ENCODE assay signal across 15 cellular contexts in genomic region chr10:97991875-97992274, GRCh38. TPM values are rescaled to one million over a fixed set of nuclear protein-coding genes. Genes with fewer than 3 reads are reported as not detected.
A peak's percentile ranks its signal among the peaks of the same experiment; 100 is the strongest.
DNase-seq lines count a peak whose midpoint lies in the region; ATAC-seq and TF ChIP-seq lines count a peak whose summit lies in the region.
"Had no signal": no experiment of that assay in that cellular context is flagged by ENCODE, and none has a peak within 500 bp of the region (broad histone marks: within the 10 kb centered on the region; RNA-seq: fewer than 3 reads in every experiment).

No MANE protein-coding gene starts in this region.

- H3K27me3 ChIP-seq in liver (ENCODE audit: control insufficient read depth in 4 of 4, insufficient read depth in 4 of 4, low read length in 3 of 4): peaks cover 0 to 5% (median 0%) of the 10 kb centered on the region in 4 donors

- in situ Hi-C loops in Caki2 (cut with HindIII; ENCODE audit: low pct_unique_long_range_greater_than_20kb, low sequenced_read_pairs): no loop called here

- no peaks in the 10 kb centered on the region for H3K36me3 ChIP-seq in liver (ENCODE audit: control insufficient read depth in 4 of 4, insufficient read depth in 3 of 4, low read depth in 1 of 4, low read length in 3 of 4)
- H3K36me3 ChIP-seq: HAP-1 had no signal

- no peak overlapping the region for H3K4me3 ChIP-seq in cardiac fibroblast (replicated peaks in 1 of 2; ENCODE audit: low read depth in 2 of 2, low read length in 2 of 2)
- no peak overlapping the region for H3K4me3 ChIP-seq in liver (ENCODE audit: low read depth in 1 of 3, low read length in 3 of 3)
- H3K4me3 ChIP-seq: HAP-1 had no signal

- TF ChIP-seq CTCF in cardiac fibroblast (IDR thresholded peaks at IDR 0.05; ENCODE audit: low read depth, low read length): no peak
- TF ChIP-seq CTCF in liver (IDR thresholded peaks at IDR 0.05; ENCODE audit: low read depth, low read length, missing input control): no peak

- H3K27ac ChIP-seq in liver (ENCODE audit: low read depth in 1 of 2, low read length in 2 of 2): no peak overlapping the region

- no peak for ATAC-seq in HG03135 (IDR thresholded peaks at IDR 0.05; ENCODE audit: unreplicated experiment)
- ATAC-seq in GM21515 (IDR thresholded peaks at IDR 0.05; ENCODE audit: unreplicated experiment): no peak
- ATAC-seq in HG03521 (IDR thresholded peaks at IDR 0.05; ENCODE audit: unreplicated experiment): no peak
- ATAC-seq: activated T-cell treated with anti-CD3 and anti-CD28 coated beads, Interleukin-2, amount 50 U/mL, for 72 hours had no signal

- no peak overlapping the region for H3K9ac ChIP-seq in liver (ENCODE audit: low read depth in 1 of 2, low read length in 2 of 2)

- H3K4me1 ChIP-seq in liver (ENCODE audit: control insufficient read depth in 4 of 4, insufficient read depth in 4 of 4, low read length in 3 of 4): no peaks in the 10 kb centered on the region
- H3K4me1 ChIP-seq: HAP-1 had no signal

- H3K9me3 ChIP-seq in liver (ENCODE audit: control insufficient read depth in 4 of 4, low read length in 3 of 4): no peaks in the 10 kb centered on the region
- H3K9me3 ChIP-seq: HAP-1 had no signal

- no peak for TF ChIP-seq RAD21 in liver (IDR thresholded peaks at IDR 0.05)

- WGBS in liver: 26% methylated on average over 2 of the region's 2 CpGs

- peak; percentile 19 for DNase-seq in Caki2 (ENCODE audit: low read depth)
- peak; percentile 29 for DNase-seq in LHCN-M2 (ENCODE audit: low read depth)
- peak; percentile 6 to 31 for DNase-seq in cardiac fibroblast (ENCODE audit: low read depth in 2 of 2)
- no peak for DNase-seq in COR-L47 (lab: John Stamatoyannopoulos, UW)
- DNase-seq: activated T-cell treated with anti-CD3 and anti-CD28 coated beads, Interleukin-2, amount 50 U/mL, for 72 hours; CD4-positive, CD25-positive, alpha-beta regulatory T cell; NCI-H446; posterior cingulate gyrus; T-helper 2 cell had no signal

TF ChIP-seq in liver, 16 proteins besides CTCF, POLR2A, EP300 and RAD21:
- TF ChIP-seq REST (IDR thresholded peaks at IDR 0.05) (peak; percentile 99), FOXA1 (IDR thresholded peaks at IDR 0.05) (no peak), HNF4G (IDR thresholded peaks at IDR 0.05) (no peak)

RNA-seq across cellular contexts. Expression of gene CRTAC1, which starts 38.5 kb away (rescaled TPM):
- not detected in 2 replicates for total RNA-seq in Caki2 (2014; rRNA removed; shearing (Covaris generic); ENCODE audit: low replicate concordance)
- total RNA-seq in LHCN-M2 (2014; rRNA removed) (not detected in 2 replicates), liver (under 1 TPM; 0.14 to 0.25 TPM)
- not detected for polyA plus RNA-seq in LHCN-M2 (2012)
- under 1 TPM; 0.28 to 0.33 TPM for polyA plus RNA-seq in liver
- total RNA-seq: activated T-cell treated with anti-CD3 and anti-CD28 coated beads, Interleukin-2, amount 50 U/mL, for 72 hours; CD4-positive, CD25-positive, alpha-beta regulatory T cell had no signal
- polyA plus RNA-seq: CD4-positive, CD25-positive, alpha-beta regulatory T cell; keratinocyte had no signal
